In genomic region chr3:16410659-16411058, GRCh38 we compare ENCODE assay signal across 28 cellular contexts.
DNase-seq lines count a peak whose midpoint lies in the region; ATAC-seq and TF ChIP-seq lines count a peak whose summit lies in the region.
"Had no signal": no experiment of that assay in that cellular context is flagged by ENCODE, and none has a peak within 500 bp of the region (broad histone marks: within the 10 kb centered on the region; RNA-seq: fewer than 3 reads in every experiment).

No MANE protein-coding gene starts in this region.

- peaks cover 28% of the 10 kb centered on the region for H3K4me1 Mint-ChIP-seq in chondrocyte (ENCODE audit: low read depth)

- DNase-seq in heart left ventricle (no peak), Right ventricle myocardium inferior (ENCODE audit: missing footprints) (no peak), NT2/D1 (ENCODE audit: low read depth, low spot score) (no peak), kidney tubule cell (ENCODE audit: low spot score) (peak; percentile 22), upper lobe of left lung (peak in 1 of 2 donors; percentile 78), chondrocyte (ENCODE audit: low spot score) (no peak), DMS153 treated with DMSO at 0.1 percent for 48 hours (lab: John Stamatoyannopoulos, UW; ENCODE audit: unreplicated experiment) (no peak), aorta (no peak)
- DNase-seq: activated CD4-positive, CD25-positive, alpha-beta regulatory T cell treated with anti-CD3 and anti-CD28 coated beads, Interleukin-2, amount 50 U/mL, for 72 hours; activated CD8-positive, alpha-beta T cell treated with anti-CD3 and anti-CD28 coated beads for 36 hours; activated effector memory CD4-positive, alpha-beta T cell treated with anti-CD3 and anti-CD28 coated beads, Interleukin-2, amount 50 U/mL, for 16 hours; CD8-positive, alpha-beta T cell; effector CD4-positive, alpha-beta T cell; MG63; NCI-H2081 treated with DMSO at 0.1 percent for 48 hours; NCI-H774; pancreas; RPMI8226; SK-N-SH; stimulated activated CD4-positive, alpha-beta T cell treated with anti-CD3 and anti-CD28 coated beads, Interleukin-12 subunit alpha, Interleukin-12 subunit beta, amount 100 ng/mL, for 4 hours; stimulated activated CD4-positive, alpha-beta T cell treated with anti-CD3 and anti-CD28 coated beads, Interleukin-4, amount 100 ng/mL, for 1 hour; T-helper 17 cell; uterus had no signal

- no peaks in the 10 kb centered on the region for H3K9me3 Mint-ChIP-seq in chondrocyte (ENCODE audit: low read depth)
- H3K9me3 Mint-ChIP-seq: activated CD8-positive, alpha-beta T cell treated with anti-CD3 and anti-CD28 coated beads for 36 hours; CD8-positive, alpha-beta T cell had no signal

- H3K27ac ChIP-seq in heart left ventricle (peak overlapping the region in 1 of 12 donors; percentile 37), upper lobe of left lung (peak overlapping the region in 1 of 4 donors; percentile 36), aorta (ENCODE audit: low read depth in 1 of 2, low read length in 2 of 2) (no peak overlapping the region)
- H3K27ac ChIP-seq: A549, epithelial cell of prostate, pancreas, right atrium auricular region, uterus had no signal

- TF ChIP-seq POLR2A in heart left ventricle (IDR thresholded peaks at IDR 0.05) = no peak
- TF ChIP-seq POLR2A in upper lobe of left lung (IDR thresholded peaks at IDR 0.05) = no peak

- peak overlapping the region; percentile 53 for H3K9ac ChIP-seq in NT2/D1 (ENCODE audit: insufficient read length, low read depth)
- H3K9ac ChIP-seq: SK-N-SH had no signal

- H3K4me3 ChIP-seq in heart left ventricle (no peak overlapping the region), NT2/D1 (ENCODE audit: insufficient read length, low read depth) (no peak overlapping the region), upper lobe of left lung (no peak overlapping the region), aorta (ENCODE audit: low read length in 2 of 2) (no peak overlapping the region)
- H3K4me3 ChIP-seq: A549, HAP-1, K562, MG63, pancreas, right atrium auricular region, uterus had no signal

- H3K27ac Mint-ChIP-seq in chondrocyte (ENCODE audit: unreplicated experiment) = no peak overlapping the region
- H3K27ac Mint-ChIP-seq: activated CD8-positive, alpha-beta T cell treated with anti-CD3 and anti-CD28 coated beads for 36 hours; CD8-positive, alpha-beta T cell had no signal

- H3K4me3 Mint-ChIP-seq in chondrocyte (ENCODE audit: unreplicated experiment) = no peak overlapping the region
- H3K4me3 Mint-ChIP-seq: activated CD8-positive, alpha-beta T cell treated with anti-CD3 and anti-CD28 coated beads for 36 hours; CD8-positive, alpha-beta T cell; T-helper 17 cell had no signal

- 50 to 79% (median 73%) methylated on average over 3 of the region's 3 CpGs for WGBS in heart left ventricle, 4 donors
- 51 to 71% methylated on average over 3 of the region's 3 CpGs for WGBS in upper lobe of left lung, 2 donors
- 77 to 85% methylated on average over 3 of the region's 3 CpGs for WGBS in aorta, 2 donors

- H3K9me3 ChIP-seq in heart left ventricle (no peaks in the 10 kb centered on the region), NT2/D1 (ENCODE audit: insufficient read depth, low read length) (no peaks in the 10 kb centered on the region), upper lobe of left lung (no peaks in the 10 kb centered on the region), aorta (ENCODE audit: control insufficient read depth, low read length) (no peaks in the 10 kb centered on the region)
- H3K9me3 ChIP-seq: A549, HAP-1, MG63, pancreas, right atrium auricular region, SK-N-SH, uterus had no signal

- ATAC-seq in heart left ventricle = peak in 3 of 4 donors; percentile 13 to 49 (median 27)
- no peak for ATAC-seq in Right ventricle myocardium inferior
- peak; percentile 50 to 70 for ATAC-seq in upper lobe of left lung (ENCODE audit: low FRiP score in 2 of 2)
- no peak for ATAC-seq in aorta (ENCODE audit: low FRiP score)
- ATAC-seq: A549; activated CD8-positive, alpha-beta T cell treated with anti-CD3 and anti-CD28 coated beads for 36 hours; CD8-positive, alpha-beta T cell; K562; pancreas; T-helper 17 cell had no signal

- peaks cover 0 to 35% (median 17%) of the 10 kb centered on the region in 12 donors for H3K4me1 ChIP-seq in heart left ventricle
- peaks cover 9% of the 10 kb centered on the region for H3K4me1 ChIP-seq in NT2/D1 (ENCODE audit: insufficient read depth, insufficient read length)
- H3K4me1 ChIP-seq in upper lobe of left lung = peaks cover 2 to 8% (median 7%) of the 10 kb centered on the region in 4 donors
- H3K4me1 ChIP-seq in aorta (ENCODE audit: control insufficient read depth in 1 of 2, insufficient read depth in 2 of 2, low read length in 2 of 2) = no peaks in the 10 kb centered on the region
- H3K4me1 ChIP-seq: HAP-1, pancreas, uterus had no signal

- H3K27me3 ChIP-seq in heart left ventricle (no peaks in the 10 kb centered on the region), NT2/D1 (ENCODE audit: insufficient read depth, insufficient read length) (no peaks in the 10 kb centered on the region), upper lobe of left lung (no peaks in the 10 kb centered on the region), aorta (ENCODE audit: control insufficient read depth in 1 of 2, insufficient read depth in 2 of 2, low read length in 1 of 2) (no peaks in the 10 kb centered on the region)
- H3K27me3 ChIP-seq: MG63, pancreas, right atrium auricular region, uterus had no signal

- TF ChIP-seq EP300 in upper lobe of left lung (IDR thresholded peaks at IDR 0.05) = peak in 1 of 4 donors; percentile 12

- intact Hi-C loops in heart left ventricle (cut with DNase I) (no loop called here), Right ventricle myocardium inferior (cut with DNase I) (no loop called here), aorta (cut with DNase I) (no loop called here)

- H3K36me3 ChIP-seq in heart left ventricle = peaks cover 0 to 22% (median 11%) of the 10 kb centered on the region in 9 donors
- H3K36me3 ChIP-seq in NT2/D1 (ENCODE audit: insufficient read depth, insufficient read length, low read length) = no peaks in the 10 kb centered on the region
- peaks cover 0 to 12% (median 6%) of the 10 kb centered on the region in 4 donors for H3K36me3 ChIP-seq in upper lobe of left lung
- no peaks in the 10 kb centered on the region for H3K36me3 ChIP-seq in aorta (ENCODE audit: control insufficient read depth in 1 of 2, insufficient read depth in 2 of 2, low read length in 1 of 2)
- H3K36me3 ChIP-seq: HAP-1, MG63, pancreas, uterus had no signal

- H3K27me3 Mint-ChIP-seq in chondrocyte (ENCODE audit: low read depth) = no peaks in the 10 kb centered on the region
- H3K27me3 Mint-ChIP-seq: activated CD8-positive, alpha-beta T cell treated with anti-CD3 and anti-CD28 coated beads for 36 hours; T-helper 17 cell had no signal

- TF ChIP-seq CTCF in heart left ventricle (IDR thresholded peaks at IDR 0.05) (no peak), upper lobe of left lung (IDR thresholded peaks at IDR 0.05) (no peak), chondrocyte (IDR thresholded peaks at IDR 0.05) (no peak)

- H3K36me3 Mint-ChIP-seq in chondrocyte (ENCODE audit: low read depth) = peaks cover 6% of the 10 kb centered on the region

Comparison
In these comparisons a context has a peak if more than half of its experiments do, and no peak if none do; other contexts are left out.
1. ATAC-seq: peak in heart left ventricle (3 of 4) and upper lobe of left lung (2 of 2); none in Right ventricle myocardium inferior (single experiment) and aorta (single experiment).